ENCODE assay signal across 19 cellular contexts in the genomic region with DNA sequence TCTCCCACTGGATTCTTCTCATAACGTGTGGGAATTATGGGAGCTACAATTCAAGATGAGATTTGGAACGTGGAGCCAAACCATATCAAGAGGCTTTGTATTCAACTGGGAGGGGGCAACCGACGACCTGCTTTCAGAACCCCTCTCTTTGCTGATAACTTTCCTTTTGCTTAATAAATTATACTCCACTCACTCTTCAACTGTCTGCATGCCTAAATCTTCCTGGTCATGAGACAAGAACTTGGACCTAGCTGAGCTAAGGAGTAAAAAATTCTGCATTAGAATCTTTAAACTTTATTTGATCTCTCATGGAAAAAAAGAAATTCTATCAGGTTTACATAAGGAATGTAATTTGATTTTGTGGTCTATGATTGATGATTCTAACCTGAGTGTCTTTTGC.
DNase-seq lines count a peak whose midpoint lies in the region; ATAC-seq and TF ChIP-seq lines count a peak whose summit lies in the region.
"Had no signal": no experiment of that assay in that cellular context is flagged by ENCODE, and none has a peak within 500 bp of the region (broad histone marks: within the 10 kb centered on the region; RNA-seq: fewer than 3 reads in every experiment).

No MANE protein-coding gene starts in this region.

- H3K4me3 ChIP-seq in HEK293 (ENCODE audit: low read depth, low read length) = no peak overlapping the region
- no peak overlapping the region for H3K4me3 ChIP-seq in mammary epithelial cell (replicated peaks in 1 of 3; ENCODE audit: insufficient read depth in 1 of 3, low read depth in 2 of 3, low read length in 3 of 3)
- no peak overlapping the region for H3K4me3 ChIP-seq in mesenchymal stem cell (ENCODE audit: insufficient read depth in 1 of 2, low read depth in 1 of 2, low read length in 2 of 2)
- H3K4me3 ChIP-seq in neuronal stem cell (ENCODE audit: low read length in 2 of 2) = no peak overlapping the region
- H3K4me3 ChIP-seq: BLaER1 had no signal

- H2AK5ac ChIP-seq in mesenchymal stem cell (ENCODE audit: low read length, severe bottlenecking) = no peak overlapping the region
- H2AK5ac ChIP-seq in neuronal stem cell (ENCODE audit: low read depth, low read length) = no peak overlapping the region

- H2BK15ac ChIP-seq in mesenchymal stem cell (ENCODE audit: low read depth, poor library complexity, severe bottlenecking) (no peak overlapping the region), neuronal stem cell (ENCODE audit: low read length) (no peak overlapping the region)

- H3K23ac ChIP-seq in mesenchymal stem cell (ENCODE audit: low read length in 2 of 2) = no peak overlapping the region
- no peak overlapping the region for H3K23ac ChIP-seq in neuronal stem cell (ENCODE audit: low read depth, low read length, poor library complexity)

- H3K27ac ChIP-seq in HEK293 (ENCODE audit: extremely low read depth, low read depth, low read length) (no peak overlapping the region), mammary epithelial cell (ENCODE audit: insufficient read depth, low read depth, low read length) (no peak overlapping the region), mesenchymal stem cell (ENCODE audit: low read length, poor library complexity, severe bottlenecking) (no peak overlapping the region), neuronal stem cell (replicated peaks; ENCODE audit: low read length) (no peak overlapping the region)
- no peak overlapping the region for H3K27ac ChIP-seq in CD4-positive, alpha-beta T cell (ENCODE audit: low read depth, low read length)
- H3K27ac ChIP-seq: BLaER1 had no signal

- H3K9me3 Mint-ChIP-seq in CD4-positive, alpha-beta T cell = no peaks in the 10 kb centered on the region
- H3K9me3 Mint-ChIP-seq in stimulated activated naive B cell treated with anti-CD40 and anti-IgM and Interleukin-4, amounts not matched to agents 10 μg/mL and 1 μg/mL and 100 μg/mL, for 72 hours = peaks cover 3 to 5% of the 10 kb centered on the region in 2 donors
- H3K9me3 Mint-ChIP-seq: CD8-positive, alpha-beta T cell had no signal

- no peaks in the 10 kb centered on the region for H3K9me3 ChIP-seq in HEK293 (ENCODE audit: control insufficient read depth, insufficient read depth, low read depth, low read length)
- peaks cover 4% of the 10 kb centered on the region for H3K9me3 ChIP-seq in mammary epithelial cell (replicated peaks; ENCODE audit: insufficient read depth, low read length)
- peaks cover 20% of the 10 kb centered on the region for H3K9me3 ChIP-seq in mesenchymal stem cell (ENCODE audit: control insufficient read depth, low read length)
- H3K9me3 ChIP-seq in neuronal stem cell (replicated peaks in 1 of 2; ENCODE audit: control insufficient read depth in 2 of 2, insufficient read depth in 1 of 2, low read depth in 1 of 2, low read length in 2 of 2) = peaks cover 0 to 4% of the 10 kb centered on the region in 2 donors
- no peaks in the 10 kb centered on the region for H3K9me3 ChIP-seq in CD4-positive, alpha-beta T cell (ENCODE audit: control insufficient read depth, low read length)
- H3K9me3 ChIP-seq: BE2C had no signal

- H3K14ac ChIP-seq in mesenchymal stem cell (ENCODE audit: low read length in 2 of 2) = no peak overlapping the region
- no peak overlapping the region for H3K14ac ChIP-seq in neuronal stem cell (ENCODE audit: low read length)

- H4K8ac ChIP-seq in mesenchymal stem cell (ENCODE audit: low read length) = no peak overlapping the region
- H4K8ac ChIP-seq in neuronal stem cell (ENCODE audit: low read depth, low read length) = no peak overlapping the region

- H4K91ac ChIP-seq in mesenchymal stem cell (ENCODE audit: low read length) = no peak overlapping the region
- no peak overlapping the region for H4K91ac ChIP-seq in neuronal stem cell (ENCODE audit: low read depth, low read length, poor library complexity)

- POLR2A ChIA-PET in HEK293 (lab: Yijun Ruan, JAX) = no interaction called here
- POLR2A ChIA-PET in CD4-positive, alpha-beta T cell (lab: Charles Lee) = no interaction called here

- no peaks in the 10 kb centered on the region for H3K4me1 Mint-ChIP-seq in CD4-positive, alpha-beta T cell (ENCODE audit: low read depth)
- H3K4me1 Mint-ChIP-seq in stimulated activated naive B cell treated with anti-CD40 and anti-IgM and Interleukin-4, amounts not matched to agents 10 μg/mL and 1 μg/mL and 100 μg/mL, for 72 hours = no peaks in the 10 kb centered on the region
- H3K4me1 Mint-ChIP-seq: CD4-positive, CD25-positive, alpha-beta regulatory T cell had no signal

- H3K27me3 Mint-ChIP-seq in CD4-positive, alpha-beta T cell = no peaks in the 10 kb centered on the region
- peaks cover 0 to 10% of the 10 kb centered on the region in 2 donors for H3K27me3 Mint-ChIP-seq in stimulated activated naive B cell treated with anti-CD40 and anti-IgM and Interleukin-4, amounts not matched to agents 10 μg/mL and 1 μg/mL and 100 μg/mL, for 72 hours
- H3K27me3 Mint-ChIP-seq: CD4-positive, CD25-positive, alpha-beta regulatory T cell had no signal

- TF ChIP-seq CTCF in HEK293 (tag by site-specific recombination; IDR thresholded peaks at IDR 0.05) (no peak), mammary epithelial cell (conservative IDR thresholded peaks at IDR 0.05 in 1 of 2, IDR thresholded peaks at IDR 0.05 in 1 of 2; ENCODE audit: extremely low read depth in 1 of 2, insufficient read depth in 1 of 2, low read depth in 1 of 2, low read length in 2 of 2) (no peak)
- no peak for TF ChIP-seq CTCF in CD4-positive, alpha-beta T cell (IDR thresholded peaks at IDR 0.05)

- no TSS peak for BruUV-seq in mammary epithelial cell (replicated peaks; lab: Mats Ljungman, UMichigan)

- CTCF ChIA-PET in HEK293 (lab: Yijun Ruan, JAX) (no interaction called here), mammary epithelial cell (lab: Charles Lee; ENCODE audit: low non-redundant PET) (no interaction called here)
- CTCF ChIA-PET in CD4-positive, alpha-beta T cell (lab: Charles Lee) = no interaction called here

- H2BK120ac ChIP-seq in mesenchymal stem cell (ENCODE audit: low read depth, low read length) = no peak overlapping the region
- H2BK120ac ChIP-seq in neuronal stem cell (ENCODE audit: low read depth, low read length) = no peak overlapping the region

- H3K27me3 ChIP-seq in mammary epithelial cell (ENCODE audit: insufficient read depth, low read length) = no peaks in the 10 kb centered on the region
- H3K27me3 ChIP-seq in mesenchymal stem cell (ENCODE audit: control insufficient read depth in 1 of 2, insufficient read depth in 1 of 2, low read length in 2 of 2) = no peaks in the 10 kb centered on the region
- no peaks in the 10 kb centered on the region for H3K27me3 ChIP-seq in neuronal stem cell (ENCODE audit: control insufficient read depth in 3 of 3, insufficient read depth in 3 of 3, low read depth in 1 of 3, low read length in 3 of 3)
- H3K27me3 ChIP-seq in CD4-positive, alpha-beta T cell (ENCODE audit: control insufficient read depth, insufficient read depth, low read length) = no peaks in the 10 kb centered on the region
- H3K27me3 ChIP-seq: BE2C, BLaER1 had no signal

- no peaks in the 10 kb centered on the region for H3K36me3 ChIP-seq in HEK293 (ENCODE audit: control insufficient read depth in 2 of 2, insufficient read depth in 1 of 2, low read length in 2 of 2)
- H3K36me3 ChIP-seq in mammary epithelial cell (ENCODE audit: insufficient read depth, low read length) = no peaks in the 10 kb centered on the region
- no peaks in the 10 kb centered on the region for H3K36me3 ChIP-seq in mesenchymal stem cell (ENCODE audit: control insufficient read depth in 1 of 2, insufficient read depth in 2 of 2, low read depth in 1 of 2, low read length in 2 of 2)
- H3K36me3 ChIP-seq in neuronal stem cell (replicated peaks in 1 of 2; ENCODE audit: control insufficient read depth in 2 of 2, insufficient read depth in 2 of 2, low read length in 2 of 2) = no peaks in the 10 kb centered on the region
- H3K36me3 ChIP-seq: BE2C, BLaER1 had no signal

- H3K9ac ChIP-seq in mammary epithelial cell (ENCODE audit: insufficient read depth, low read length) = no peak overlapping the region
- H3K9ac ChIP-seq in mesenchymal stem cell (ENCODE audit: low read length) = peak overlapping the region; percentile 40
- H3K9ac ChIP-seq in neuronal stem cell (ENCODE audit: low read depth, low read length, poor library complexity) = no peak overlapping the region
- H3K9ac ChIP-seq: BLaER1 had no signal

- no peak for DNase-seq in mammary epithelial cell
- no peak for DNase-seq in mesenchymal stem cell
- no peak for DNase-seq in neuronal stem cell (ENCODE audit: low spot score)
- no peak for DNase-seq in CD4-positive, alpha-beta T cell
- no peak for DNase-seq in stimulated activated naive B cell treated with anti-CD40 and anti-IgM and Interleukin-4, amounts not matched to agents 10 μg/mL and 1 μg/mL and 100 μg/mL, for 72 hours
- DNase-seq: 8988T; ACHN; C1 segment of cervical spinal cord; Caco-2; Calu3; CD4-positive, CD25-positive, alpha-beta regulatory T cell; CD8-positive, alpha-beta T cell; DMS79 treated with DMSO at 0.1 percent for 48 hours; GF-D8 had no signal

- H4K20me1 ChIP-seq in mammary epithelial cell (ENCODE audit: insufficient read depth, low read length) = no peaks in the 10 kb centered on the region
- H4K20me1 ChIP-seq: BLaER1 had no signal

- H3K18ac ChIP-seq in mesenchymal stem cell (ENCODE audit: low read depth in 1 of 2, low read length in 2 of 2) (no peak overlapping the region), neuronal stem cell (ENCODE audit: low read length) (no peak overlapping the region)

- ATAC-seq in CD4-positive, alpha-beta T cell (ENCODE audit: poor library complexity) = no peak
- ATAC-seq in GM19455 (IDR thresholded peaks at IDR 0.05; ENCODE audit: unreplicated experiment) = no peak
- ATAC-seq in stimulated activated naive B cell treated with anti-CD40 and anti-IgM and Interleukin-4, amounts not matched to agents 10 μg/mL and 1 μg/mL and 100 μg/mL, for 72 hours (replicated peaks) = no peak
- ATAC-seq: CD8-positive, alpha-beta T cell had no signal

- H2AFZ ChIP-seq in mammary epithelial cell (ENCODE audit: low read depth, low read length) (peak overlapping the region; percentile 38), mesenchymal stem cell (ENCODE audit: low read depth, low read length) (no peak overlapping the region), neuronal stem cell (ENCODE audit: low read length) (peak overlapping the region; percentile 45)

- in situ Hi-C loops in mammary epithelial cell (cut with MboI; ENCODE audit: low sequenced_read_pairs in 2 of 2) = no loop called here

- no peak overlapping the region for H3K4me2 ChIP-seq in mammary epithelial cell (ENCODE audit: insufficient read depth, low read depth, low read length)
- no peak overlapping the region for H3K4me2 ChIP-seq in mesenchymal stem cell (ENCODE audit: low read length, poor library complexity, severe bottlenecking)
- no peak overlapping the region for H3K4me2 ChIP-seq in neuronal stem cell (ENCODE audit: insufficient read depth, low read length, poor library complexity, severe bottlenecking)
- H3K4me2 ChIP-seq: BLaER1 had no signal

- no peak overlapping the region for H3K27ac Mint-ChIP-seq in CD4-positive, alpha-beta T cell
- no peak overlapping the region for H3K27ac Mint-ChIP-seq in stimulated activated naive B cell treated with anti-CD40 and anti-IgM and Interleukin-4, amounts not matched to agents 10 μg/mL and 1 μg/mL and 100 μg/mL, for 72 hours
- H3K27ac Mint-ChIP-seq: CD14-positive monocyte; CD4-positive, CD25-positive, alpha-beta regulatory T cell; CD8-positive, alpha-beta T cell had no signal

- H3K36me3 Mint-ChIP-seq in CD4-positive, alpha-beta T cell (ENCODE audit: low read depth) = no peaks in the 10 kb centered on the region
- no peaks in the 10 kb centered on the region for H3K36me3 Mint-ChIP-seq in stimulated activated naive B cell treated with anti-CD40 and anti-IgM and Interleukin-4, amounts not matched to agents 10 μg/mL and 1 μg/mL and 100 μg/mL, for 72 hours
- H3K36me3 Mint-ChIP-seq: CD14-positive monocyte; CD4-positive, CD25-positive, alpha-beta regulatory T cell; CD8-positive, alpha-beta T cell had no signal

- H2BK12ac ChIP-seq in mesenchymal stem cell (ENCODE audit: low read length in 2 of 2) (no peak overlapping the region), neuronal stem cell (ENCODE audit: low read length) (no peak overlapping the region)

- no peaks in the 10 kb centered on the region for H3K79me1 ChIP-seq in mesenchymal stem cell (replicated peaks; ENCODE audit: low read length, poor library complexity, severe bottlenecking)
- H3K79me1 ChIP-seq in neuronal stem cell (ENCODE audit: low read depth, low read length) = no peaks in the 10 kb centered on the region

- H2BK5ac ChIP-seq in mesenchymal stem cell (ENCODE audit: low read depth, low read length, poor library complexity, severe bottlenecking) = no peak overlapping the region
- no peak overlapping the region for H2BK5ac ChIP-seq in neuronal stem cell (ENCODE audit: low read length)

- intact Hi-C loops in mammary epithelial cell (cut with micrococcal nuclease) = no loop called here
- intact Hi-C loops in CD4-positive, alpha-beta T cell (cut with DNase I, micrococcal nuclease) = no loop called here

- H3K4ac ChIP-seq in mesenchymal stem cell (ENCODE audit: low read depth in 1 of 2, low read length in 2 of 2) (no peak overlapping the region), neuronal stem cell (ENCODE audit: low read length) (no peak overlapping the region)

- H3K4me1 ChIP-seq in HEK293 (ENCODE audit: control insufficient read depth, insufficient read depth, low read length) = no peaks in the 10 kb centered on the region
- H3K4me1 ChIP-seq in mammary epithelial cell (ENCODE audit: insufficient read depth, low read length) = peaks cover 11% of the 10 kb centered on the region
- H3K4me1 ChIP-seq in mesenchymal stem cell (ENCODE audit: control insufficient read depth, insufficient read depth, low read depth, low read length) = no peaks in the 10 kb centered on the region
- no peaks in the 10 kb centered on the region for H3K4me1 ChIP-seq in neuronal stem cell (ENCODE audit: control insufficient read depth in 2 of 2, insufficient read depth in 1 of 2, low read depth in 1 of 2, low read length in 2 of 2)
- H3K4me1 ChIP-seq: Caco-2 had no signal

- 78% methylated on average over 3 of the region's 4 CpGs for WGBS in mammary epithelial cell (ENCODE audit: low coverage, missing lambda C conversion rate)
- WGBS in mesenchymal stem cell = 75% methylated on average over 4 of the region's 4 CpGs
- WGBS in neuronal stem cell (ENCODE audit: extremely low coverage in 2 of 2, insufficient read length in 2 of 2, insufficient replicate concordance in 1 of 2), 2 donors = no CpG with 5 or more reads among the region's 4 CpGs

- dilution Hi-C loops in mammary epithelial cell (cut with HindIII; ENCODE audit: low sequenced_read_pairs) = no loop called here

- H3K79me2 ChIP-seq in mammary epithelial cell (ENCODE audit: insufficient read depth, low read length) = no peaks in the 10 kb centered on the region

- no peak overlapping the region for H3K4me3 Mint-ChIP-seq in CD4-positive, alpha-beta T cell
- no peak overlapping the region for H3K4me3 Mint-ChIP-seq in stimulated activated naive B cell treated with anti-CD40 and anti-IgM and Interleukin-4, amounts not matched to agents 10 μg/mL and 1 μg/mL and 100 μg/mL, for 72 hours
- H3K4me3 Mint-ChIP-seq: CD14-positive monocyte; CD4-positive, CD25-positive, alpha-beta regulatory T cell; CD8-positive, alpha-beta T cell had no signal
